ENCODE assay signal across 1 cellular context in the genomic region with DNA sequence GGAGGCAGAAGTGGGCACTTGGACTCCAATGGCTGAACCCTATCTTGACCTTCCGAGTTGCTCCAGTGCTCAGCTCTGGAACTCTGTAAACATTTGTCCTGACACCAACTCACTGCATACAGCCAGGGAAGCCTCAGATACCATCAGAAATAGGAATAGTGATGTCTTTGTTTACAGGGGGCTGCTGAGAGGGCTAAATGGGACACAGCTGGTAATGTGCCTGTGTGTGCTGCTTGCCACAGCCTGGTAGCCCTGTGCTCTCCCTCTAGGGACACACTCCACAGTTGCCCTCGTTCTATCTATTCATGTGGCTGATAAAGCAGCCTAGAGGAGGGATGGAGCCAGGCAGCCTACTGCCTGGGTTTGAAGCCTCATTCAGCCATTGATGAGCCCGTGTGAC.
TF ChIP-seq lines count a peak whose summit lies in the region.

No MANE protein-coding gene starts in this region.

TF ChIP-seq in SK-N-SH treated with all-trans-retinoic acid at 6 μM for 48 hours, 23 proteins besides CTCF, POLR2A, EP300 and RAD21 (continued from another document):
- TF ChIP-seq, protein P1, sequence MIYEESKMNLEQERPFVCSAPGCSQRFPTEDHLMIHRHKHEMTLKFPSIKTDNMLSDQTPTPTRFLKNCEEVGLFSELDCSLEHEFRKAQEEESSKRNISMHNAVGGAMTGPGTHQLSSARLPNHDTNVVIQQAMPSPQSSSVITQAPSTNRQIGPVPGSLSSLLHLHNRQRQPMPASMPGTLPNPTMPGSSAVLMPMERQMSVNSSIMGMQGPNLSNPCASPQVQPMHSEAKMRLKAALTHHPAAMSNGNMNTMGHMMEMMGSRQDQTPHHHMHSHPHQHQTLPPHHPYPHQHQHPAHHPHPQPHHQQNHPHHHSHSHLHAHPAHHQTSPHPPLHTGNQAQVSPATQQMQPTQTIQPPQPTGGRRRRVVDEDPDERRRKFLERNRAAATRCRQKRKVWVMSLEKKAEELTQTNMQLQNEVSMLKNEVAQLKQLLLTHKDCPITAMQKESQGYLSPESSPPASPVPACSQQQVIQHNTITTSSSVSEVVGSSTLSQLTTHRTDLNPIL (CRISPR knock-in tag; IDR thresholded peaks at IDR 0.05; ENCODE audit: low read depth) = no peak
- TF ChIP-seq CSDC2 (CRISPR knock-in tag; IDR thresholded peaks at IDR 0.05) = no peak
TF ChIP-seq in SK-N-SH treated with all-trans-retinoic acid at 6 μM for 48 hours: peak in this region for 0.
